In the genomic region with DNA sequence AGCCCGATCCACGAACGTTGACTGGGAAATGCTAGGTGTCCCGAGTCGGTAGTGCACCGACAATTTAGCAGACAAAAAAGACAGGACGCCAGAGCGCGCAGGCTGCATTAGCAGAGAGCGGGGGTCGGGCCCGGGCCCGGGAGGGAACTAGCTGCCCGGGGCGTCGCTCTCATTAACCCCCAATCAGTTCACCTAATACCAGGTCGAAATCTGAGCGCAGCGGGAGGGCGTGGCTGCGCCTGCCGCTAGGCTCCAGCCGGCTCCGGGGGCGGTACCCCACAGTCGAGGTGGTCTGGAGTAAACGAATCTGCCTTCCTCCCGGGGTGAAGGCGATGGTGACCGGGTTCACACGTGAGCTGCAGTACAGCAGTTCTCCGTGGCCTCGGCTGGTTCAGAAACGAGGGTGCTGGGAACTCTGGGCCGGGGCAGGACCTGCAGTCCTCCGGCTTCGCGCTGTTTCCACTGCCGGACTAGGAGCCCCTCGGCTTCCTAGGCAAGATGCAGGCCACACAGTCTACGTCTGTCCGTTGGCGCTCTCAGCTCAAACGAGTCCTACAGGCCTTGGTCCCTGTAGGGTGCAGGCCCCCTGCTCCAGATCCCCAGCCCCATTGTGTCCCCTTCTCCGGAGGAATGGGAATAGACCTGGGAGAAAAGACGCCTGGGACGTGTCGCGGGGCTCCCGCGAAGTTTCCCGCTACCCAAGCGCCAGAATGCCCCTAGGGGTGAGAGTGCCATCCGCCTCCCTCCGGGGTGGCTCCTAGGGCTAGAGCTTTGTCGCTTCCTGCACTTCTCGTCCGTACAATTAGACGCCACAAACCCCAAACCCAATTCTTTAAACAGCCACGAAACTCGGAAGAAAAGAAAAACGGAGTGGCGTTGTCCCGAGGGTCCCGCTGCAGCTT, we compare ENCODE assay signal across 8 cellular contexts. TPM values are rescaled to one million over a fixed set of nuclear protein-coding genes. Genes with fewer than 3 reads are reported as not detected.
DNase-seq lines count a peak whose midpoint lies in the region; ATAC-seq and TF ChIP-seq lines count a peak whose summit lies in the region.

No MANE protein-coding gene starts in this region.

- H3K14ac ChIP-seq in trophoblast cell (ENCODE audit: low read length): no peak overlapping the region

- H3K36me3 ChIP-seq in fibroblast of lung (ENCODE audit: control insufficient read depth, insufficient read depth, low read length) (no peaks in the 10 kb centered on the region), trophoblast cell (ENCODE audit: control insufficient read depth in 1 of 2, insufficient read depth in 2 of 2, low read length in 2 of 2) (no peaks in the 10 kb centered on the region)

- no peaks in the 10 kb centered on the region for H4K20me1 ChIP-seq in fibroblast of lung (ENCODE audit: control insufficient read depth, extremely low read depth, insufficient read depth, low read length)

- no CpG with 5 or more reads among the region's 65 CpGs for WGBS in trophoblast cell (ENCODE audit: extremely low coverage, insufficient coverage, insufficient read length)

- H3K4ac ChIP-seq in trophoblast cell (ENCODE audit: low read depth, low read length): no peak overlapping the region

- H4K8ac ChIP-seq in trophoblast cell (ENCODE audit: low read depth, low read length): no peak overlapping the region

- H2AFZ ChIP-seq in fibroblast of lung (ENCODE audit: low read length) (no peak overlapping the region), trophoblast cell (ENCODE audit: insufficient read depth, low read length, poor library complexity) (no peak overlapping the region)

- H2AK5ac ChIP-seq in trophoblast cell (ENCODE audit: low read length): no peak overlapping the region

- DNase-seq in NCI-H1417 (lab: John Stamatoyannopoulos, UW): peak in 2 of 3 experiments; percentile 70 to 78
- DNase-seq in NCI-H1417 treated with DMSO at 0.1 percent for 48 hours (lab: John Stamatoyannopoulos, UW): no peak
- DNase-seq in NCI-H345 treated with DMSO at 0.1 percent for 48 hours (lab: John Stamatoyannopoulos, UW; ENCODE audit: unreplicated experiment): peak; percentile 55
- DNase-seq in activated CD8-positive, alpha-beta memory T cell treated with anti-CD3 and anti-CD28 coated beads, Interleukin-2, amount 50 U/mL, for 24 hours (ENCODE audit: extremely low read depth): peak; percentile 44
- peak in 1 of 2 donors; percentile 23 for DNase-seq in fibroblast of lung (ENCODE audit: low read depth in 2 of 2)
- peak in 1 of 2 donors; percentile 23 for DNase-seq in trophoblast cell
- DNase-seq in A172 (ENCODE audit: low spot score): no peak

- no peak overlapping the region for H2BK120ac ChIP-seq in trophoblast cell (ENCODE audit: insufficient read depth, low read length, poor library complexity)

- H3K4me1 ChIP-seq in fibroblast of lung (ENCODE audit: control insufficient read depth, extremely low read depth, insufficient read depth, low read length): no peaks in the 10 kb centered on the region
- H3K4me1 ChIP-seq in trophoblast cell (ENCODE audit: control insufficient read depth in 1 of 2, insufficient read depth in 2 of 2, low read length in 2 of 2): peaks cover 42 to 56% of the 10 kb centered on the region in 2 experiments

- no peak overlapping the region for H4K91ac ChIP-seq in trophoblast cell (ENCODE audit: low read depth, low read length)

- no peaks in the 10 kb centered on the region for H3K79me1 ChIP-seq in trophoblast cell (ENCODE audit: low read length)

- TF ChIP-seq CTCF in fibroblast of lung (conservative IDR thresholded peaks at IDR 0.05 in 1 of 2, IDR thresholded peaks at IDR 0.05 in 1 of 2; ENCODE audit: low read depth in 1 of 2, low read length in 2 of 2): no peak

- no peak overlapping the region for H3K18ac ChIP-seq in trophoblast cell (ENCODE audit: low read length)

- no peaks in the 10 kb centered on the region for H3K79me2 ChIP-seq in fibroblast of lung (ENCODE audit: control insufficient read depth, insufficient read depth, low read length)
- no peaks in the 10 kb centered on the region for H3K79me2 ChIP-seq in trophoblast cell (ENCODE audit: control insufficient read depth, insufficient read depth, low read length, poor library complexity)

- no peak overlapping the region for H2BK5ac ChIP-seq in trophoblast cell (ENCODE audit: low read depth, low read length, poor library complexity)

- H4K12ac ChIP-seq in trophoblast cell (ENCODE audit: low read depth, low read length): no peak overlapping the region

- H3K4me2 ChIP-seq in fibroblast of lung (ENCODE audit: extremely low read depth, insufficient read depth, low read length) (peak overlapping the region; percentile 68), trophoblast cell (ENCODE audit: low read length) (peak overlapping the region; percentile 88)

- H3K27ac ChIP-seq in fibroblast of lung (ENCODE audit: insufficient read depth, low read length) (no peak overlapping the region), trophoblast cell (ENCODE audit: low read depth, low read length) (no peak overlapping the region)

- no peak overlapping the region for H2BK12ac ChIP-seq in trophoblast cell (ENCODE audit: low read length)

- no peak overlapping the region for H3K9ac ChIP-seq in fibroblast of lung (ENCODE audit: insufficient read depth, low read length)
- H3K9ac ChIP-seq in trophoblast cell (ENCODE audit: low read length): no peak overlapping the region

- H3K23ac ChIP-seq in trophoblast cell (ENCODE audit: low read length): no peak overlapping the region

- ATAC-seq in HG02938 (IDR thresholded peaks at IDR 0.05; ENCODE audit: unreplicated experiment): peak; percentile 23

- H3K9me3 ChIP-seq in fibroblast of lung (ENCODE audit: control insufficient read depth, insufficient read depth, low read depth, low read length) (no peaks in the 10 kb centered on the region), trophoblast cell (ENCODE audit: insufficient read depth, low read depth, low read length) (peaks cover 7% of the 10 kb centered on the region)

- H3K4me3 ChIP-seq in fibroblast of lung (replicated peaks in 1 of 4; ENCODE audit: control extremely low read depth in 1 of 4, insufficient read depth in 1 of 4, low read depth in 3 of 4, low read length in 4 of 4): peak overlapping the region in 1 of 4 experiments; percentile 16
- no peak overlapping the region for H3K4me3 ChIP-seq in trophoblast cell (ENCODE audit: low read depth, low read length)

- H3K27me3 ChIP-seq in fibroblast of lung (ENCODE audit: control insufficient read depth, insufficient read depth, low read length) (peaks cover 84% of the 10 kb centered on the region), trophoblast cell (ENCODE audit: insufficient read depth, low read length) (peaks cover 77% of the 10 kb centered on the region)

RNA-seq across cellular contexts. Expression of a gene that starts 2.0 kb away (rescaled TPM):
- under 0.01 TPM in 1 of 2 replicates, not detected in the other for total RNA-seq in fibroblast of lung
- polyA plus RNA-seq in fibroblast of lung: 0.06 and 0.10 TPM in 2 replicates
- 0.06 TPM in 2 replicates for polyA plus RNA-seq in fibroblast of lung (2012)
- polyA minus RNA-seq in fibroblast of lung (ENCODE audit: low replicate concordance): not detected in 2 replicates
- 0.17 and 0.25 TPM in 2 replicates for polyA plus RNA-seq in trophoblast cell (2013)
- total RNA-seq in A172 (2014; rRNA removed; shearing (Covaris generic)): 0.38 and 0.60 TPM in 2 replicates

Comparison
In these comparisons a context has a peak if more than half of its experiments do, and no peak if none do; other contexts are left out.
1. DNase-seq: peak in NCI-H1417 (2 of 3), NCI-H345 treated with DMSO at 0.1 percent for 48 hours (single experiment) and activated CD8-positive, alpha-beta memory T cell treated with anti-CD3 and anti-CD28 coated beads, Interleukin-2, amount 50 U/mL, for 24 hours (single experiment); none in NCI-H1417 treated with DMSO at 0.1 percent for 48 hours (single experiment) and A172 (single experiment).